1 cellular context compared by ENCODE assay signal in the genomic region with DNA sequence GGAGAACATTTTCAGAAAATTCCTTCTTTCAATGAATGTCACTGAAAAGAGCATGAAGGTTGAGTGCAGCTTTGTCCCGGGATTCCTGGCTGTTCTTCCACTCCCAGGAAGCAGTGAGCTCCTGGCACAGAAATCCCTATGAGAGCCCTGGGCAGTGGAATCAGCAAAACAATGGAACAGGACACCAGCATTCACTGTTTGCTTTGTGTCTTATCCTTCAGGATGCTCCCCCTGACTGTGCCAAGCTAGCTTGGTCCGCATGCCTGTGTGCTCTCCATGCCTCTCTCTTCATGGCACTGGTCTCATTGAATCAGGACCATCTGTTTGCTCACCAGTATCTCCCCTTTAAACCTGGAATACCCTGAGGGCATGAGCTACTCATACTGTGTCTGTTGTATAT.
TF ChIP-seq lines count a peak whose summit lies in the region.

No MANE protein-coding gene starts in this region.

TF ChIP-seq in GM23338, 12 proteins besides CTCF, POLR2A, EP300 and RAD21 (continued from another document):
- TF ChIP-seq, protein P1, sequence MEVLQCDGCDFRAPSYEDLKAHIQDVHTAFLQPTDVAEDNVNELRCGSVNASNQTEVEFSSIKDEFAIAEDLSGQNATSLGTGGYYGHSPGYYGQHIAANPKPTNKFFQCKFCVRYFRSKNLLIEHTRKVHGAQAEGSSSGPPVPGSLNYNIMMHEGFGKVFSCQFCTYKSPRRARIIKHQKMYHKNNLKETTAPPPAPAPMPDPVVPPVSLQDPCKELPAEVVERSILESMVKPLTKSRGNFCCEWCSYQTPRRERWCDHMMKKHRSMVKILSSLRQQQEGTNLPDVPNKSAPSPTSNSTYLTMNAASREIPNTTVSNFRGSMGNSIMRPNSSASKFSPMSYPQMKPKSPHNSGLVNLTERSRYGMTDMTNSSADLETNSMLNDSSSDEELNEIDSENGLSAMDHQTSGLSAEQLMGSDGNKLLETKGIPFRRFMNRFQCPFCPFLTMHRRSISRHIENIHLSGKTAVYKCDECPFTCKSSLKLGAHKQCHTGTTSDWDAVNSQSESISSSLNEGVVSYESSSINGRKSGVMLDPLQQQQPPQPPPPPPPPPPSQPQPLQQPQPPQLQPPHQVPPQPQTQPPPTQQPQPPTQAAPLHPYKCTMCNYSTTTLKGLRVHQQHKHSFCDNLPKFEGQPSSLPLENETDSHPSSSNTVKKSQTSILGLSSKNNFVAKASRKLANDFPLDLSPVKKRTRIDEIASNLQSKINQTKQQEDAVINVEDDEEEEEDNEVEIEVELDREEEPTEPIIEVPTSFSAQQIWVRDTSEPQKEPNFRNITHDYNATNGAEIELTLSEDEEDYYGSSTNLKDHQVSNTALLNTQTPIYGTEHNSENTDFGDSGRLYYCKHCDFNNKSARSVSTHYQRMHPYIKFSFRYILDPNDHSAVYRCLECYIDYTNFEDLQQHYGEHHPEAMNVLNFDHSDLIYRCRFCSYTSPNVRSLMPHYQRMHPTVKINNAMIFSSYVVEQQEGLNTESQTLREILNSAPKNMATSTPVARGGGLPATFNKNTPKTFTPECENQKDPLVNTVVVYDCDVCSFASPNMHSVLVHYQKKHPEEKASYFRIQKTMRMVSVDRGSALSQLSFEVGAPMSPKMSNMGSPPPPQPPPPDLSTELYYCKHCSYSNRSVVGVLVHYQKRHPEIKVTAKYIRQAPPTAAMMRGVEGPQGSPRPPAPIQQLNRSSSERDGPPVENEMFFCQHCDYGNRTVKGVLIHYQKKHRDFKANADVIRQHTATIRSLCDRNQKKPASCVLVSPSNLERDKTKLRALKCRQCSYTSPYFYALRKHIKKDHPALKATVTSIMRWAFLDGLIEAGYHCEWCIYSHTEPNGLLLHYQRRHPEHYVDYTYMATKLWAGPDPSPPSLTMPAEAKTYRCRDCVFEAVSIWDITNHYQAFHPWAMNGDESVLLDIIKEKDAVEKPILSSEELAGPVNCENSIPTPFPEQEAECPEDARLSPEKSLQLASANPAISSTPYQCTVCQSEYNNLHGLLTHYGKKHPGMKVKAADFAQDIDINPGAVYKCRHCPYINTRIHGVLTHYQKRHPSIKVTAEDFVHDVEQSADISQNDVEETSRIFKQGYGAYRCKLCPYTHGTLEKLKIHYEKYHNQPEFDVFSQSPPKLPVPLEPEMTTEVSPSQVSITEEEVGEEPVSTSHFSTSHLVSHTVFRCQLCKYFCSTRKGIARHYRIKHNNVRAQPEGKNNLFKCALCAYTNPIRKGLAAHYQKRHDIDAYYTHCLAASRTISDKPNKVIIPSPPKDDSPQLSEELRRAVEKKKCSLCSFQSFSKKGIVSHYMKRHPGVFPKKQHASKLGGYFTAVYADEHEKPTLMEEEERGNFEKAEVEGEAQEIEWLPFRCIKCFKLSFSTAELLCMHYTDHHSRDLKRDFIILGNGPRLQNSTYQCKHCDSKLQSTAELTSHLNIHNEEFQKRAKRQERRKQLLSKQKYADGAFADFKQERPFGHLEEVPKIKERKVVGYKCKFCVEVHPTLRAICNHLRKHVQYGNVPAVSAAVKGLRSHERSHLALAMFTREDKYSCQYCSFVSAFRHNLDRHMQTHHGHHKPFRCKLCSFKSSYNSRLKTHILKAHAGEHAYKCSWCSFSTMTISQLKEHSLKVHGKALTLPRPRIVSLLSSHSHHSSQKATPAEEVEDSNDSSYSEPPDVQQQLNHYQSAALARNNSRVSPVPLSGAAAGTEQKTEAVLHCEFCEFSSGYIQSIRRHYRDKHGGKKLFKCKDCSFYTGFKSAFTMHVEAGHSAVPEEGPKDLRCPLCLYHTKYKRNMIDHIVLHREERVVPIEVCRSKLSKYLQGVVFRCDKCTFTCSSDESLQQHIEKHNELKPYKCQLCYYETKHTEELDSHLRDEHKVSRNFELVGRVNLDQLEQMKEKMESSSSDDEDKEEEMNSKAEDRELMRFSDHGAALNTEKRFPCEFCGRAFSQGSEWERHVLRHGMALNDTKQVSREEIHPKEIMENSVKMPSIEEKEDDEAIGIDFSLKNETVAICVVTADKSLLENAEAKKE (CRISPR knock-in tag; IDR thresholded peaks at IDR 0.05), result peak; percentile 88
- TF ChIP-seq CREB1 (CRISPR knock-in tag; IDR thresholded peaks at IDR 0.05; ENCODE audit: low read depth) (no peak), STAT1 (IDR thresholded peaks at IDR 0.05; ENCODE audit: unreplicated experiment) (no peak), EZH2 (IDR thresholded peaks at IDR 0.05; ENCODE audit: low read depth, unreplicated experiment) (no peak), JUNB (IDR thresholded peaks at IDR 0.05; ENCODE audit: unreplicated experiment) (no peak)
TF ChIP-seq in GM23338: peak in this region for 1.
